In the genomic region with DNA sequence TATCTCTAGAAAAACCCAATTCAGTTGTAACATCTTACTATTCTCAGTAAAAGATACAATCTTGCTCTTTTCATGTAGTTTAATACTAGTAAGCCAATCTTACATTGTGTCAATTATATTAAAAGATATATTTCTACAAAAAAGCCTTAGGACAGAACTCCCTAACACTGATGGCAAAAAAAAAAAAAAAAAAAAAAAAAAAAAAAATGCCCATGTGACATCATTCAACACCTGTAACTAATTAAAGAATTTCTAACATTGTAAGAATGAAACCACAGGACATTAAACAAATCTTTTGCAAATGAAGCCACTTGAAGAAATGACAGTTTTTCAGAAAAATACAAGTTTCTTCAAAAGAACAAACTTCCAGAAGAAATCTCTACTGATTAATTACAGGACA, we compare ENCODE assay signal across 25 cellular contexts.
"Had no signal": no experiment of that assay in that cellular context is flagged by ENCODE, and none has a peak within 500 bp of the region (broad histone marks: within the 10 kb centered on the region; RNA-seq: fewer than 3 reads in every experiment).

No MANE protein-coding gene starts in this region.

- FAIRE-seq: endothelial cell of umbilical vein, urothelium cell line had no signal

- H3K4me3 Mint-ChIP-seq: activated CD4-positive, alpha-beta memory T cell treated with anti-CD3 and anti-CD28 coated beads, Interleukin-2, amount 10 ng/mL, durations not matched to agents 7 days and 5 days; activated CD4-positive, alpha-beta T cell treated with anti-CD3 and anti-CD28 coated beads, Interleukin-2, amount 10 ng/mL, durations not matched to agents 7 days and 5 days; activated T-cell treated with anti-CD3 and anti-CD28 coated beads, Interleukin-2, amount 50 U/mL, for 24 hours; brain; effector memory CD8-positive, alpha-beta T cell; nephron had no signal

- H3K27me3 Mint-ChIP-seq: activated CD4-positive, alpha-beta memory T cell treated with anti-CD3 and anti-CD28 coated beads, Interleukin-2, amount 10 ng/mL, durations not matched to agents 7 days and 5 days; activated CD4-positive, alpha-beta T cell treated with anti-CD3 and anti-CD28 coated beads, Interleukin-2, amount 10 ng/mL, durations not matched to agents 7 days and 5 days; activated T-cell treated with anti-CD3 and anti-CD28 coated beads, Interleukin-2, amount 50 U/mL, for 24 hours; brain; effector memory CD8-positive, alpha-beta T cell had no signal

- H3K27ac Mint-ChIP-seq: activated CD4-positive, alpha-beta memory T cell treated with anti-CD3 and anti-CD28 coated beads, Interleukin-2, amount 10 ng/mL, durations not matched to agents 7 days and 5 days; activated CD4-positive, alpha-beta T cell treated with anti-CD3 and anti-CD28 coated beads, Interleukin-2, amount 10 ng/mL, durations not matched to agents 7 days and 5 days; activated T-cell treated with anti-CD3 and anti-CD28 coated beads, Interleukin-2, amount 50 U/mL, for 24 hours; brain; nephron had no signal

- H3K4me1 ChIP-seq: ascending aorta had no signal

- ATAC-seq: activated naive CD4-positive, alpha-beta T cell treated with anti-CD3 and anti-CD28 coated beads, Interleukin-2, amount 50 U/mL, for 72 hours; effector memory CD8-positive, alpha-beta T cell; gastrocnemius medialis; left cardiac atrium; left ventricle myocardium superior; right cardiac atrium had no signal

- H3K27me3 ChIP-seq: ascending aorta, gastrocnemius medialis, spleen, tibial nerve had no signal

- H3K4me3 ChIP-seq: ascending aorta, gastrocnemius medialis, spleen, tibial nerve had no signal

- H3K9me3 ChIP-seq: ascending aorta, gastrocnemius medialis had no signal

- H3K36me3 ChIP-seq: ascending aorta, gastrocnemius medialis, spleen, tibial nerve had no signal

- H3K27ac ChIP-seq: ascending aorta, gastrocnemius medialis, spleen, tibial nerve had no signal

- DNase-seq: activated CD4-positive, alpha-beta memory T cell treated with anti-CD3 and anti-CD28 coated beads, Interleukin-2, amount 10 ng/mL, durations not matched to agents 7 days and 5 days; activated CD4-positive, alpha-beta T cell treated with anti-CD3 and anti-CD28 coated beads, Interleukin-2, amount 10 ng/mL, durations not matched to agents 7 days and 5 days; activated CD4-positive, CD25-positive, alpha-beta regulatory T cell treated with anti-CD3 and anti-CD28 coated beads, Interleukin-2, amount 50 U/mL, for 72 hours; activated CD8-positive, alpha-beta memory T cell treated with anti-CD3 and anti-CD28 coated beads, Interleukin-2, amount 50 U/mL, for 48 hours; activated naive CD4-positive, alpha-beta T cell; activated T-cell treated with anti-CD3 and anti-CD28 coated beads, Interleukin-2, amount 50 U/mL, for 24 hours; cortex of kidney; effector memory CD8-positive, alpha-beta T cell; gastrocnemius medialis; glutamatergic neuron; islet precursor cell; left cardiac atrium; left ventricle myocardium superior; posterior cingulate gyrus; right cardiac atrium; spleen; stimulated activated naive CD4-positive, alpha-beta T cell; T-helper 2 cell had no signal
